ENCODE assay signal across 8 cellular contexts in the genomic region with DNA sequence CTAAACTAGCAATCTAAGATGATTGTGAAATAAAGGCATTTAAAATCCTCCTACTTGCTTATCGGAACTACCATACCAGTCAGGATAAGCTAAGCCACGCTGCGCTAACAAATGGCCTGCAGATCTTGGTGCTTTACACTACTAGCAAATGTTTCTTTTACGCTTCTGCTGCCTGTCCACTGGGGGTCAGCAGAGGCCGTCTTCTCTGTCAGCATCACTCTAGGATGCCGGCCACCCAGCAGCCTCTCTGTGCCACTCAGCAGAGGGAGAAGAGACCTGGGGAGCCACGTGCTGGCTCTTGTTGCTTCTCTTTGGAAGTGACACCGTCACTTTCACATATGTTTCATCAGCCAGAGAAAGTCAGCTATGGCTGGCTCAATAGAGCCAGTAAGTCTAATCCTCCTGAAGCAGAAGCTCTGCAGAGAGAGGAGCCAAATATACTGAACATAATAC. TPM values are rescaled to one million over a fixed set of nuclear protein-coding genes. Genes with fewer than 3 reads are reported as not detected.
DNase-seq lines count a peak whose midpoint lies in the region; ATAC-seq and TF ChIP-seq lines count a peak whose summit lies in the region.

No MANE protein-coding gene starts in this region.

- H3K27me3 Mint-ChIP-seq in activated CD8-positive, alpha-beta T cell treated with anti-CD3 and anti-CD28 coated beads, Interleukin-2, amount 10 ng/mL, durations not matched to agents 7 days and 5 days (ENCODE audit: low read depth): no peaks in the 10 kb centered on the region
- H3K27me3 Mint-ChIP-seq in neural progenitor cell (ENCODE audit: insufficient read depth, low read depth): peaks cover 2% of the 10 kb centered on the region

- H3K27ac ChIP-seq in esophagus muscularis mucosa (replicated peaks in 1 of 4) (no peak overlapping the region), neural progenitor cell (no peak overlapping the region), uterus (peak overlapping the region in 1 of 2 donors; percentile 55)

- ATAC-seq in GM21381 (IDR thresholded peaks at IDR 0.05; ENCODE audit: unreplicated experiment) (peak; percentile 58), HG02763 (IDR thresholded peaks at IDR 0.05; ENCODE audit: unreplicated experiment) (no peak)
- ATAC-seq in activated CD8-positive, alpha-beta T cell treated with anti-CD3 and anti-CD28 coated beads, Interleukin-2, amount 10 ng/mL, durations not matched to agents 7 days and 5 days: peak; percentile 68

- H3K9ac ChIP-seq in neural progenitor cell: no peak overlapping the region

- H3K4me1 ChIP-seq in esophagus muscularis mucosa: peaks cover 0 to 39% (median 30%) of the 10 kb centered on the region in 4 donors
- H3K4me1 ChIP-seq in neural progenitor cell: no peaks in the 10 kb centered on the region
- H3K4me1 ChIP-seq in uterus: peaks cover 0 to 7% of the 10 kb centered on the region in 2 donors

- H3K36me3 ChIP-seq in BJ (ENCODE audit: control insufficient read depth, insufficient read depth, low read length) (no peaks in the 10 kb centered on the region), esophagus muscularis mucosa (no peaks in the 10 kb centered on the region), neural progenitor cell (no peaks in the 10 kb centered on the region), uterus (no peaks in the 10 kb centered on the region)

- TF ChIP-seq CTCF in BJ (IDR thresholded peaks at IDR 0.05; ENCODE audit: insufficient read depth, low read depth, low read length): peak; percentile 84
- peak; percentile 66 to 88 (median 77) for TF ChIP-seq CTCF in esophagus muscularis mucosa (IDR thresholded peaks at IDR 0.05)
- peak; percentile 54 for TF ChIP-seq CTCF in neural progenitor cell (IDR thresholded peaks at IDR 0.05)
- peak; percentile 58 to 70 (median 66) for TF ChIP-seq CTCF in uterus (IDR thresholded peaks at IDR 0.05)

- WGBS in esophagus muscularis mucosa: 74% methylated on average over 8 of the region's 8 CpGs

- no peaks in the 10 kb centered on the region for H3K79me2 ChIP-seq in neural progenitor cell (ENCODE audit: low read depth)

- no peak for TF ChIP-seq POLR2A in esophagus muscularis mucosa (IDR thresholded peaks at IDR 0.05; ENCODE audit: low read depth)
- no peak for TF ChIP-seq POLR2A in uterus (IDR thresholded peaks at IDR 0.05)

- no peaks in the 10 kb centered on the region for H4K20me1 ChIP-seq in neural progenitor cell (ENCODE audit: low read depth)

- no peak for TF ChIP-seq EP300 in esophagus muscularis mucosa (IDR thresholded peaks at IDR 0.05)

- H3K9me3 Mint-ChIP-seq in activated CD8-positive, alpha-beta T cell treated with anti-CD3 and anti-CD28 coated beads, Interleukin-2, amount 10 ng/mL, durations not matched to agents 7 days and 5 days (ENCODE audit: insufficient read depth): no peaks in the 10 kb centered on the region
- H3K9me3 Mint-ChIP-seq in neural progenitor cell: peaks cover 2% of the 10 kb centered on the region

- POLR2A ChIA-PET in BJ (lab: Charles Lee): no interaction called here
- POLR2A ChIA-PET in activated CD8-positive, alpha-beta T cell treated with anti-CD3 and anti-CD28 coated beads, Interleukin-2, amount 10 ng/mL, durations not matched to agents 7 days and 5 days (lab: Charles Lee): no interaction called here

- H3K4me3 ChIP-seq in BJ (ENCODE audit: low read depth, low read length): no peak overlapping the region
- no peak overlapping the region for H3K4me3 ChIP-seq in esophagus muscularis mucosa
- no peak overlapping the region for H3K4me3 ChIP-seq in neural progenitor cell
- H3K4me3 ChIP-seq in uterus: no peak overlapping the region

- intact Hi-C loops in esophagus muscularis mucosa (cut with DNase I) (no loop called here), uterus (cut with DNase I; ENCODE audit: low total_unique reads) (loop anchor here (10.0 kb wide), 1 partner anchor 453 kb away; no protein-coding TSS in a partner anchor)

- no peak for DNase-seq in BJ (ENCODE audit: low read depth)
- peak; percentile 20 for DNase-seq in NCI-H345 (lab: John Stamatoyannopoulos, UW)
- DNase-seq in activated CD8-positive, alpha-beta T cell treated with anti-CD3 and anti-CD28 coated beads, Interleukin-2, amount 10 ng/mL, durations not matched to agents 7 days and 5 days: peak; percentile 61
- no peak for DNase-seq in esophagus muscularis mucosa (ENCODE audit: extremely low spot score)
- DNase-seq in neural progenitor cell (ENCODE audit: low spot score): peak; percentile 50
- DNase-seq in uterus: peak; percentile 65 to 72

- CTCF ChIA-PET in BJ (lab: Yijun Ruan, JAX): interaction anchor here (0.7 to 3.8 kb wide), 37 partner anchors 10 to 768 kb away, joined by 3 to 39 read pairs (median 4); no protein-coding TSS in a partner anchor
- CTCF ChIA-PET in activated CD8-positive, alpha-beta T cell treated with anti-CD3 and anti-CD28 coated beads, Interleukin-2, amount 10 ng/mL, durations not matched to agents 7 days and 5 days (lab: Charles Lee): interaction anchor here (0.7 to 2.7 kb wide), 10 partner anchors 10 to 449 kb away, joined by 3 to 19 read pairs (median 4); no protein-coding TSS in a partner anchor

- no peaks in the 10 kb centered on the region for H3K27me3 ChIP-seq in BJ (ENCODE audit: control insufficient read depth, insufficient read depth, low read length)
- no peaks in the 10 kb centered on the region for H3K27me3 ChIP-seq in esophagus muscularis mucosa
- H3K27me3 ChIP-seq in neural progenitor cell: no peaks in the 10 kb centered on the region
- H3K27me3 ChIP-seq in uterus: no peaks in the 10 kb centered on the region

- H3K36me3 Mint-ChIP-seq in activated CD8-positive, alpha-beta T cell treated with anti-CD3 and anti-CD28 coated beads, Interleukin-2, amount 10 ng/mL, durations not matched to agents 7 days and 5 days (ENCODE audit: low read depth): no peaks in the 10 kb centered on the region
- no peaks in the 10 kb centered on the region for H3K36me3 Mint-ChIP-seq in neural progenitor cell

- no peak overlapping the region for H3K27ac Mint-ChIP-seq in activated CD8-positive, alpha-beta T cell treated with anti-CD3 and anti-CD28 coated beads, Interleukin-2, amount 10 ng/mL, durations not matched to agents 7 days and 5 days
- H3K27ac Mint-ChIP-seq in neural progenitor cell: no peak overlapping the region

- no peaks in the 10 kb centered on the region for H3K9me3 ChIP-seq in esophagus muscularis mucosa
- no peaks in the 10 kb centered on the region for H3K9me3 ChIP-seq in neural progenitor cell (ENCODE audit: low read depth)
- H3K9me3 ChIP-seq in uterus: no peaks in the 10 kb centered on the region

- no peak overlapping the region for H3K4me3 Mint-ChIP-seq in activated CD8-positive, alpha-beta T cell treated with anti-CD3 and anti-CD28 coated beads, Interleukin-2, amount 10 ng/mL, durations not matched to agents 7 days and 5 days
- no peak overlapping the region for H3K4me3 Mint-ChIP-seq in neural progenitor cell

- no peaks in the 10 kb centered on the region for H3F3A ChIP-seq in neural progenitor cell (ENCODE audit: low read depth)

- no peak overlapping the region for H3K4me2 ChIP-seq in neural progenitor cell

- no peaks in the 10 kb centered on the region for H3K4me1 Mint-ChIP-seq in activated CD8-positive, alpha-beta T cell treated with anti-CD3 and anti-CD28 coated beads, Interleukin-2, amount 10 ng/mL, durations not matched to agents 7 days and 5 days (ENCODE audit: low read depth)
- H3K4me1 Mint-ChIP-seq in neural progenitor cell: no peaks in the 10 kb centered on the region

- H2AFZ ChIP-seq in neural progenitor cell (replicated peaks): no peak overlapping the region

RNA-seq across cellular contexts. Expression of a gene that starts 36.6 kb away (rescaled TPM):
- 55.8 and 98.0 TPM in 2 replicates for polyA plus RNA-seq in BJ (2011; rRNA removed)
- polyA minus RNA-seq in BJ (2011; rRNA and poly(A)+ RNA removed): 11.6 and 16.5 TPM in 2 replicates
- total RNA-seq in activated CD8-positive, alpha-beta T cell treated with anti-CD3 and anti-CD28 coated beads, Interleukin-2, amount 10 ng/mL, durations not matched to agents 7 days and 5 days: 10 to 100 TPM; 39.5 to 42.2 TPM
- 10 to 100 TPM; 69.4 to 96.0 (median 82.8) TPM for total RNA-seq in esophagus muscularis mucosa
- 196 and 267 TPM in 2 replicates for total RNA-seq in neural progenitor cell (ENCODE audit: low replicate concordance)
- total RNA-seq in uterus: 100 to 1,000 TPM in 1 of 4 donors, 10 to 100 TPM in 3; 45.0 to 139 (median 60.8) TPM

Comparison
In these comparisons a context has a peak if more than half of its experiments do, and no peak if none do; other contexts are left out.
1. DNase-seq: peak in NCI-H345 (single experiment), activated CD8-positive, alpha-beta T cell treated with anti-CD3 and anti-CD28 coated beads, Interleukin-2, amount 10 ng/mL, durations not matched to agents 7 days and 5 days (single experiment), neural progenitor cell (single experiment) and uterus (2 of 2); none in BJ (single experiment) and esophagus muscularis mucosa (single experiment).
2. Peak in every context shown above with its lines, with median percentiles within 50 percentile points of each other: CTCF ChIP-seq.